In the genomic region with DNA sequence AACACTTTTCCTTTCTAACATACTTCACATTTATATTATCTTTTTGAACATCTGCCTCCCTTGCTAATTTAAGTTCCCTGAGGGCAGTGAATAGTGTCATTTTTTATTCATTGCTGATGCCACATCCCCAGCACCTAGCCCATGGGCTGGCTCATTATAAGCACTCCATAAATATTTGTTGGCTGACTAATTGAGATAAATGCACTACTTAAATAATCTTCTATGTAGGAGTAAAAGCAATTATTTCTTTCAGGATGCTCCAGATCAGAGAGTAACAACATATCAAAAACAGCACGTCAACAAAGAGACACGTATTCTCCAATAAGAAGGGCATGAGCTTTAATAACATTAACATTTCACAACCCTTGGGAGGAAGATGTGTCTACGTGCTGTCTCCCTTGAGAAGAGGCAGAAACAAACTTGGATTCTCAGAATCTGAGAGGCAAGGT, we compare ENCODE assay signal across 24 cellular contexts.
"Had no signal": no experiment of that assay in that cellular context is flagged by ENCODE, and none has a peak within 500 bp of the region (broad histone marks: within the 10 kb centered on the region; RNA-seq: fewer than 3 reads in every experiment).

No MANE protein-coding gene starts in this region.

- DNase-seq: activated CD4-positive, alpha-beta memory T cell treated with anti-CD3 and anti-CD28 coated beads for 36 hours; activated CD4-positive, alpha-beta T cell treated with anti-CD3 and anti-CD28 coated beads for 48 hours; activated effector memory CD4-positive, alpha-beta T cell treated with Interleukin-2 at 50 U/mL for 16 hours; activated naive CD4-positive, alpha-beta T cell treated with anti-CD3 and anti-CD28 coated beads for 36 hours; activated naive CD8-positive, alpha-beta T cell treated with anti-CD3 and anti-CD28 coated beads, Interleukin-2, amount 10 ng/mL, durations not matched to agents 7 days and 5 days; activated T-cell treated with anti-CD3 and anti-CD28 coated beads, Interleukin-2, amount 50 U/mL, for 72 hours; amygdala; body of pancreas; dermis blood vessel endothelial cell; effector CD8-positive, alpha-beta T cell; gastrocnemius medialis; hippocampal formation; left ventricle myocardium superior; ovary; psoas muscle; right cardiac atrium; stimulated activated CD4-positive, alpha-beta T cell treated with anti-CD3 and anti-CD28 coated beads, Interleukin-12 subunit alpha, Interleukin-12 subunit beta, amount 100 ng/mL, for 4 hours; substantia nigra; T-helper 1 cell; transverse colon; uterus had no signal

- H3K4me3 ChIP-seq: body of pancreas, cardiac muscle cell, gastrocnemius medialis, ovary, psoas muscle, transverse colon, uterus had no signal

- H3K4me1 ChIP-seq: body of pancreas, gastrocnemius medialis, psoas muscle had no signal

- H3K27me3 ChIP-seq: body of pancreas, gastrocnemius medialis, ovary, transverse colon, uterus had no signal

- H3K27ac ChIP-seq: body of pancreas, cardiac muscle cell, gastrocnemius medialis, ovary, psoas muscle, transverse colon, uterus had no signal

- ATAC-seq: activated T-cell treated with anti-CD3 and anti-CD28 coated beads, Interleukin-2, amount 50 U/mL, for 72 hours; body of pancreas; esophagus mucosa; gastrocnemius medialis; left ventricle myocardium superior; natural killer cell treated with Interleukin-12 subunit alpha and Interleukin-12 subunit beta and Interleukin-15 and Interleukin-18, amount 100 ng/mL, for 72 hours; psoas muscle; right cardiac atrium had no signal

- H3K36me3 ChIP-seq: cardiac muscle cell, gastrocnemius medialis, ovary, transverse colon, uterus had no signal

- H3K9me3 ChIP-seq: body of pancreas, gastrocnemius medialis, ovary, psoas muscle, transverse colon, uterus had no signal
